ENCODE assay signal across 19 cellular contexts in the genomic region with DNA sequence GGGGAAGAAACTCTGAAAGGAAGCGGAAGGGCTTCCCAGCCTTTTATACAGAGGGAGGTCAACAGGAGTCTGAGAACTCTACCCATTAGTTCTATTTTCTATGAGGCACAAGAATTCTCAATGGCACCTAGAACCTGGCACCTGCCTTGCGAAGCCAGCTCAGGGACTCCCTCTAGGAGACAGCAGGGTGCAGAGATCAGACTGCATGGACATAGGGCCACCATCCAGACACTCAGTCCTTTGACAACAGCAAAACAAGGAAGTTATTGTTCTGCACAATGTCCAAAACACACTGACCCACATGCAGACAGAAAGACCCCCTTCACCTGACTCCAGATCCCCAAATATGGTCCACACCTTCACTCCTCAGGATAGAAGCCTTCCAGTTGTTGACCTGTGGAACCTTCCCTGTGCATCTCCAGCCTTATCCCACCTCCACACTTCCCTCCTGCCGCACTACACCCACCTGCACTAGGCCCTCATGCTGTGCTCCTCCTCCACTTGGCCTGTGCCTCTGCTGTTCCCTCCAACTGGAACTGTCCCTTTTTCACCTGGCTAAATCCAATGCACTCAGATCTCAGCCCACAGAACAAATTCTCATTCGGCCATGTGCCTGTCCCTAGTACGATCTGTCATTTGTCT. TPM values are rescaled to one million over a fixed set of nuclear protein-coding genes. Genes with fewer than 3 reads are reported as not detected.
"Had no signal": no experiment of that assay in that cellular context is flagged by ENCODE, and none has a peak within 500 bp of the region (broad histone marks: within the 10 kb centered on the region; RNA-seq: fewer than 3 reads in every experiment).

No MANE protein-coding gene starts in this region.

- ATAC-seq: body of pancreas, natural killer cell, right cardiac atrium, SK-N-SH treated with all-trans-retinoic acid at 6 μM for 48 hours had no signal

- H3K27ac Mint-ChIP-seq: activated CD4-positive, alpha-beta T cell treated with anti-CD3 and anti-CD28 coated beads, Interleukin-2, amount 10 ng/mL, durations not matched to agents 24 days and 14 days; activated T-helper 2 cell treated with anti-CD3 and anti-CD28 coated beads, Interferon-gamma antibody, Interleukin-2, Interleukin-4, amounts not matched to agents 10 μg/mL and 5 μg/mL and 100 μg/mL, durations not matched to agents 14 hours and 24 hours and 36 hours; progenitor cell of endocrine pancreas had no signal

- H3K9me3 Mint-ChIP-seq: activated CD4-positive, alpha-beta T cell treated with anti-CD3 and anti-CD28 coated beads, Interleukin-2, amount 10 ng/mL, durations not matched to agents 24 days and 14 days; activated T-helper 2 cell treated with anti-CD3 and anti-CD28 coated beads, Interferon-gamma antibody, Interleukin-2, Interleukin-4, amounts not matched to agents 10 μg/mL and 5 μg/mL and 100 μg/mL, durations not matched to agents 14 hours and 24 hours and 36 hours; natural killer cell had no signal

- DNase-seq: activated CD4-positive, alpha-beta T cell treated with anti-CD3 and anti-CD28 coated beads, Interleukin-2, amount 10 ng/mL, durations not matched to agents 24 days and 14 days; activated naive CD4-positive, alpha-beta T cell treated with anti-CD3 and anti-CD28 coated beads, Interleukin-2, amount 50 U/mL, for 16 hours; adrenal gland; body of pancreas; effector CD4-positive, alpha-beta T cell; foreskin melanocyte; natural killer cell; right cardiac atrium; small intestine; upper lobe of left lung had no signal

- H3K4me3 ChIP-seq: adrenal gland, body of pancreas, hepatocyte, upper lobe of left lung had no signal

- H3K4me3 Mint-ChIP-seq: activated CD4-positive, alpha-beta T cell treated with anti-CD3 and anti-CD28 coated beads, Interleukin-2, amount 10 ng/mL, durations not matched to agents 24 days and 14 days; natural killer cell had no signal

- H3K9me3 ChIP-seq: adrenal gland, body of pancreas, upper lobe of left lung had no signal

- H3K36me3 Mint-ChIP-seq: natural killer cell had no signal

- H3K36me3 ChIP-seq: adrenal gland had no signal

- H3K27ac ChIP-seq: adrenal gland, upper lobe of left lung had no signal

- H3K27me3 Mint-ChIP-seq: activated CD4-positive, alpha-beta T cell treated with anti-CD3 and anti-CD28 coated beads, Interleukin-2, amount 10 ng/mL, durations not matched to agents 24 days and 14 days had no signal

- H3K27me3 ChIP-seq: adrenal gland, body of pancreas, hepatocyte, upper lobe of left lung had no signal

RNA-seq across cellular contexts. Expression of gene VSX1, which starts 51.8 kb away (rescaled TPM):
- total RNA-seq: activated CD4-positive, alpha-beta T cell treated with anti-CD3 and anti-CD28 coated beads, Interleukin-2, amount 10 ng/mL, durations not matched to agents 24 days and 14 days; activated T-helper 2 cell treated with anti-CD3 and anti-CD28 coated beads, Interferon-gamma antibody, Interleukin-2, Interleukin-4, amounts not matched to agents 10 μg/mL and 5 μg/mL and 100 μg/mL, durations not matched to agents 14 hours and 24 hours and 36 hours; endothelial cell of umbilical vein; hepatocyte; lung microvascular endothelial cell; mucosa of gallbladder; natural killer cell; progenitor cell of endocrine pancreas; subcutaneous adipose tissue; T-helper 1 cell treated with Interleukin-12 subunit alpha and Interleukin-12 subunit beta and Interleukin-4 antibody, amounts not matched to agents 30 ng/mL and 1 ng/mL, for 36 hours; upper lobe of left lung had no signal
